8 cellular contexts compared by ENCODE assay signal in the genomic region with DNA sequence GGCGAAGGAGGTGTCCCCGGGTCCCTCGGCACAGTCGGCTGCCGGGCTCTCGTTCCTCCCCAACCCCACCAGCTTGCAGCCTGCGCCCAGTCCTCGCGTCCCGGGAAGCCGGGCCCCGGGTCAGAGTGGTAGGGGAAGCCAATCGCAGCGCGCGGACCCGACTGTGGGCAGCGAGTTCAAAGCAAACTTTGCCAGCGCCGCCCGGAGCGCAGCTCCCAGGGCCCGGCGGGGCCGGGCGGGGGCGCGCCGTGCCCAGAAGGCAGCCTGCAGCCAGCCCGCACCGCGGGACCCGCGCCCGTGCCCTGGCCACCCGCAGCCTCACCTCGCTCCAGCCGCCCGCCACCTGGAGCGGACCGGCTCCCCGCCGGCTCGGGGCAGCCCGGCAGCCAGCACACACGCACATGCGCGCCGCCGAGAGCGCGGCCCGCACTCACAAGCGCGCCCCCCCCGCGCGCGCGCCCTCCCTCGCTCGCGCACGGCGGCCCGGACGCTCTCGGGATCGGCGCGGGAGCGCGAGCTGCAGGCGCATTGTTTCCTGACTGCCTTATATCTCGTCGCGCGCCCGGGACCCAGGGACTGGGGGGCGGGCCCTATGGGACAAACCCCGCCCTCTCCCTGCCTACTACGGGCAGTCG. TPM values are rescaled to one million over a fixed set of nuclear protein-coding genes. Genes with fewer than 3 reads are reported as not detected.
DNase-seq lines count a peak whose midpoint lies in the region; ATAC-seq and TF ChIP-seq lines count a peak whose summit lies in the region.

Gene MYCL, minus strand, starts transcription at position 432 of the 635 bp plus-strand sequence. CDS start 483 bp downstream, outside the sequence.

- in situ Hi-C loops in KBM-7 (cut with MboI; ENCODE audit: low pct_unique_long_range_greater_than_20kb, low sequenced_read_pairs): no loop called here

- no peaks in the 10 kb centered on the region for H3K36me3 Mint-ChIP-seq in activated naive CD8-positive, alpha-beta T cell

- H3K9me3 ChIP-seq in DOHH2 (ENCODE audit: control insufficient read depth, insufficient read depth, low read length): no peaks in the 10 kb centered on the region
- H3K9me3 ChIP-seq in SK-N-SH: no peaks in the 10 kb centered on the region
- H3K9me3 ChIP-seq in heart right ventricle: no peaks in the 10 kb centered on the region

- H3K4me1 ChIP-seq in DOHH2 (ENCODE audit: control insufficient read depth, low read length) (peaks cover 23% of the 10 kb centered on the region), SK-N-SH (ENCODE audit: control insufficient read depth in 1 of 2, insufficient read depth in 2 of 2, low read depth in 1 of 2, low read length in 1 of 2) (peaks cover 0 to 24% of the 10 kb centered on the region in 2 experiments; a peak in 1 of 4 replicates), heart right ventricle (peaks cover 3 to 19% (median 16%) of the 10 kb centered on the region in 9 donors), urinary bladder (ENCODE audit: insufficient read depth) (peaks cover 1% of the 10 kb centered on the region)

- H3K9me2 ChIP-seq in DOHH2 (replicated peaks; ENCODE audit: control insufficient read depth, low read length) (no peaks in the 10 kb centered on the region), SK-N-SH (no peaks in the 10 kb centered on the region)

- H3K27me3 ChIP-seq in DOHH2 (ENCODE audit: control insufficient read depth, low read length) (peaks cover 58% of the 10 kb centered on the region), SK-N-SH (ENCODE audit: insufficient read depth) (peaks cover 24% of the 10 kb centered on the region; the same call in 1 of the 2 replicates), heart right ventricle (peaks cover 0 to 70% (median 55%) of the 10 kb centered on the region in 7 donors)

- no peaks in the 10 kb centered on the region for H3K79me2 ChIP-seq in DOHH2 (ENCODE audit: control insufficient read depth, low read length)
- H3K79me2 ChIP-seq in SK-N-SH (ENCODE audit: insufficient read depth): no peaks in the 10 kb centered on the region

- CTCF ChIA-PET in SK-N-SH (lab: Yijun Ruan, JAX): interaction anchor here (0.8 to 7.1 kb wide), 51 partner anchors 8 to 251 kb away, joined by 3 to 126 read pairs (median 5); partner anchors contain the start of gene TRIT1

- WGBS in SK-N-SH (ENCODE audit: low lambda C conversion rate): 3% methylated on average over 8 of the region's 83 CpGs
- WGBS in heart right ventricle, 2 donors: 0% methylated on average over 62 to 83 of the region's 83 CpGs
- under 1% methylated on average over 83 of the region's 83 CpGs for WGBS in urinary bladder

- H4K20me1 ChIP-seq in DOHH2 (ENCODE audit: control insufficient read depth, insufficient read depth, low read depth, low read length) (no peaks in the 10 kb centered on the region), SK-N-SH (ENCODE audit: insufficient read depth) (no peaks in the 10 kb centered on the region)

- H3K27me3 Mint-ChIP-seq in activated naive CD8-positive, alpha-beta T cell: peaks cover 25% of the 10 kb centered on the region

- peak within 1 kb of the TSS; percentile 72 for H3K4me3 ChIP-seq in DOHH2 (ENCODE audit: low read length)
- H3K4me3 ChIP-seq in SK-N-SH (ENCODE audit: low read depth in 2 of 2, low read length in 1 of 2): peak within 1 kb of the TSS; percentile 71 to 81
- peak within 1 kb of the TSS; percentile 43 to 75 (median 64) for H3K4me3 ChIP-seq in heart right ventricle
- H3K4me3 ChIP-seq in urinary bladder (ENCODE audit: low read depth, low read length): peak within 1 kb of the TSS; percentile 61

- intact Hi-C loops in heart right ventricle (cut with DNase I): loop anchor here in 9 of 10 donors (1.0 to 5.0 kb wide), 6 partner anchors 54 to 85 kb away; no protein-coding TSS in a partner anchor

- H3K4me1 Mint-ChIP-seq in activated naive CD8-positive, alpha-beta T cell (ENCODE audit: low read depth): peaks cover 5% of the 10 kb centered on the region

- TF ChIP-seq CTCF in DOHH2 (IDR thresholded peaks at IDR 0.05; ENCODE audit: low read depth, low read length, poor library complexity, severe bottlenecking) (no peak), SK-N-SH (IDR thresholded peaks at IDR 0.05) (no peak), heart right ventricle (IDR thresholded peaks at IDR 0.05) (no peak)

- H2AFZ ChIP-seq in SK-N-SH (ENCODE audit: low read depth): peak within 1 kb of the TSS; percentile 93; the same call in 1 of the 2 replicates

- no peaks in the 10 kb centered on the region; the same call in 1 of the 2 replicates for H3F3A ChIP-seq in DOHH2 (ENCODE audit: control insufficient read depth, insufficient read depth)
- no peaks in the 10 kb centered on the region for H3F3A ChIP-seq in SK-N-SH (replicated peaks; ENCODE audit: insufficient read depth)

- H3K4me3 Mint-ChIP-seq in activated naive CD8-positive, alpha-beta T cell: peak within 1 kb of the TSS; percentile 75

- H3K4me2 ChIP-seq in DOHH2 (ENCODE audit: low read length) (peak within 1 kb of the TSS; percentile 95), SK-N-SH (peak within 1 kb of the TSS; percentile 99)

- H3K9me3 Mint-ChIP-seq in activated naive CD8-positive, alpha-beta T cell (ENCODE audit: low read depth): no peaks in the 10 kb centered on the region

- H3K36me3 ChIP-seq in DOHH2 (ENCODE audit: control insufficient read depth, low read length) (no peaks in the 10 kb centered on the region), SK-N-SH (replicated peaks in 1 of 2; ENCODE audit: control insufficient read depth in 1 of 2, insufficient read depth in 2 of 2, low read length in 1 of 2) (no peaks in the 10 kb centered on the region), heart right ventricle (no peaks in the 10 kb centered on the region), urinary bladder (ENCODE audit: insufficient read depth) (no peaks in the 10 kb centered on the region)

- POLR2A ChIA-PET in SK-N-SH (lab: Yijun Ruan, JAX): interaction anchor here (0.7 to 1.6 kb wide), 3 partner anchors 18 to 163 kb away, joined by 3 to 6 read pairs (median 3); partner anchors contain the start of genes PPIE and TRIT1

- no peak for TF ChIP-seq EP300 in SK-N-SH (IDR thresholded peaks at IDR 0.05; ENCODE audit: borderline replicate concordance in 1 of 2, low read depth in 1 of 2, low read length in 1 of 2)

- H3K27ac Mint-ChIP-seq in activated naive CD8-positive, alpha-beta T cell: no peak within 1 kb of the TSS

- H3K27ac ChIP-seq in DOHH2 (ENCODE audit: low read depth, low read length) (no peak within 1 kb of the TSS), SK-N-SH (ENCODE audit: low read depth in 2 of 2, low read length in 1 of 2) (peak within 1 kb of the TSS in 1 of 2 experiments; percentile 18; a peak in 1 of 4 replicates), heart right ventricle (peak within 1 kb of the TSS in 2 of 10 donors; percentile 9 to 64), urinary bladder (ENCODE audit: low read depth) (peak within 1 kb of the TSS; percentile 42)

- ATAC-seq in GM21619 (IDR thresholded peaks at IDR 0.05; ENCODE audit: unreplicated experiment) (peak; percentile 71), heart right ventricle (peak; percentile 73 to 91 (median 86))

- DNase-seq in KBM-7 (peak; percentile 87), SK-N-SH (peak; percentile 93), heart right ventricle (peak; percentile 52 to 54), pons (ENCODE audit: low spot score) (peak; percentile 65)

- no peak for TF ChIP-seq RAD21 in SK-N-SH (IDR thresholded peaks at IDR 0.05; ENCODE audit: low read length)

- peak within 1 kb of the TSS; percentile 36; the same call in 1 of the 2 replicates for H3K9ac ChIP-seq in SK-N-SH

TF ChIP-seq in SK-N-SH, 30 proteins besides CTCF, POLR2A, EP300 and RAD21:
- no peak for TF ChIP-seq RFX5 (IDR thresholded peaks at IDR 0.05; ENCODE audit: low read length)
- peak; percentile 21; the same call in 1 of the 2 replicates for TF ChIP-seq MAX (IDR thresholded peaks at IDR 0.05; ENCODE audit: low read depth)
- TF ChIP-seq NRF1 (IDR thresholded peaks at IDR 0.05; ENCODE audit: low read depth, low read length): peak; percentile 58

RNA-seq across cellular contexts. Expression of gene MYCL, which starts in this region (rescaled TPM):
- polyA plus RNA-seq in SK-N-SH (2012; rRNA removed): 0.48 and 0.57 TPM in 2 replicates
- 0.42 and 0.46 TPM in 2 replicates for polyA plus RNA-seq in SK-N-SH (2012; cell fraction: cytosol; rRNA removed)
- 0.45 and 0.67 TPM in 2 replicates for polyA plus RNA-seq in SK-N-SH (2012; cell fraction: nucleus; rRNA removed)
- total RNA-seq in heart right ventricle: 1 to 10 TPM in 2 of 10 donors, under 1 TPM in 8; 0.30 to 2.5 (median 0.76) TPM
- polyA plus RNA-seq in heart right ventricle: under 1 TPM; 0.07 to 0.13 TPM
- total RNA-seq in urinary bladder: 35.1 TPM
- 5.5 TPM for polyA plus RNA-seq in urinary bladder

Comparison
In these comparisons a context has a peak if more than half of its experiments do, and no peak if none do; other contexts are left out.
1. RNA of gene MYCL (total RNA-seq): 35.1 TPM in urinary bladder (single experiment); 0.30 to 2.5 TPM in heart right ventricle; every median in the first group is over 10 times any median in the second.
2. Peak in DNase-seq, H3K4me3 ChIP-seq, H3K9ac ChIP-seq and H3K4me2 ChIP-seq in SK-N-SH; RNA of the gene not detected or under 1 TPM.
3. Peak in every context shown above with its lines, with median percentiles within 50 percentile points of each other: H3K4me3 ChIP-seq and DNase-seq.